In the genomic region with DNA sequence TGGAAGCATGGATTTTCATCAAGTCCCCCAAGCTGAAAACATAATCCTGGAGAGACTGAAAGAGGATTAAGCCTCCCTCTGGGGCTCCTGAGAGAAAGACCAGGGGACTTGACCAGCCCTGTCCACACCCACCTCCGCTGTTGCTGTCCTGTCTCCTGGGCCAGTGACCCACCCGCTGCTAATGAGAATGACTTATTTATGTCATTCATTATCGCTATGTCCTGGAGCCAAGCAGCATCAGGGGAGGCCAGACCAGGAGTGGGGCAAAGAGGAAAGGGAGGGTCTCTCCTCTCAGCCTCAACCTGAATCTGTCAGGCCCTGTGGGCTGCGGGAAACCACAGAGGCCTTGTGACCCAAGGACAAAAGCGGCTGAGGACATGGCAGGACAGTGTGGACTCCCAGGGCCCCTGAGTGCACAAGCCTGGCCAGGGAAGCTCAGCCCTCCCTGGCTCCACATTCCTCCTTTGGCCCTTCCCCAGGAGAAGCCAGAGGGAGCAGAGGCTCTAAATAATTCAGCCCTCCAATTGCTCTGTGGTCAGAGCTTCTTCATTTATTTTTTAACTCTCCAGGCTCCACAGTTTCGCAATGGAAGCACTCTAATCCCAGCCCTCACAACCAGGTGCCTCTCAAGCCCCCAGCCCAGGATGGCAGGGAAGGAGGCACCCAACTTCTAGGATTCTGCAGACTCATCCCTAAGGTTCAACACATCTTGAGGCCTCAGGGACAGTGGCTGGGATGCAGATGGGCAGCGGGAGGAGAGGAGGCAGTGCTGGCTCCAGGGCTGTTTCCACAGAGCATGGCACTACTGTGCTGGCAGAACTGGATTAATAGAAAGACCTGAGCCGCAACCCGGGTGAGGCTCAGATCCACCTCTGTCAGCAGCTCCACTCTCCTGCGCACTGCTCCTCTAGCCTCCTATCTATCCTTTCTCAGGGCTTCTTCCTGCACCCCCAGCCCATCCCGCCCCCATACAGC, we compare ENCODE assay signal across 9 cellular contexts.
DNase-seq lines count a peak whose midpoint lies in the region; ATAC-seq and TF ChIP-seq lines count a peak whose summit lies in the region.
"Had no signal": no experiment of that assay in that cellular context is flagged by ENCODE, and none has a peak within 500 bp of the region (broad histone marks: within the 10 kb centered on the region; RNA-seq: fewer than 3 reads in every experiment).

No MANE protein-coding gene starts in this region.

- TF ChIP-seq CTCF in RWPE2 (IDR thresholded peaks at IDR 0.05; ENCODE audit: poor library complexity, severe bottlenecking): no peak
- TF ChIP-seq CTCF in fibroblast of pulmonary artery (IDR thresholded peaks at IDR 0.05; ENCODE audit: low read length, missing control alignments): no peak
- TF ChIP-seq CTCF in neutrophil (IDR thresholded peaks at IDR 0.05): no peak

- DNase-seq in RWPE2 (ENCODE audit: low spot score) (no peak), fibroblast of pulmonary artery (ENCODE audit: low read depth) (peak; percentile 58), retina (no peak), Kasumi-1 (lab: John Stamatoyannopoulos, UW) (no peak)
- DNase-seq: effector CD4-positive, alpha-beta T cell had no signal

- ATAC-seq in RWPE2 (ENCODE audit: low read depth) (peak; percentile 30; the same call in 1 of the 3 replicates), GM21529 (IDR thresholded peaks at IDR 0.05; ENCODE audit: unreplicated experiment) (no peak), HG03439 (IDR thresholded peaks at IDR 0.05; ENCODE audit: unreplicated experiment) (no peak)

- H3K27ac ChIP-seq in BLaER1 (peak overlapping the region; percentile 57), RWPE2 (ENCODE audit: poor library complexity, severe bottlenecking) (peak overlapping the region; percentile 89), neutrophil (peak overlapping the region; percentile 41)

- H3K9me3 ChIP-seq in BLaER1 (no peaks in the 10 kb centered on the region), RWPE2 (ENCODE audit: severe bottlenecking) (no peaks in the 10 kb centered on the region), neutrophil (no peaks in the 10 kb centered on the region)

- no peak overlapping the region for H3K4me3 ChIP-seq in BLaER1
- H3K4me3 ChIP-seq in RWPE2 (ENCODE audit: severe bottlenecking): no peak overlapping the region
- H3K4me3 ChIP-seq in fibroblast of pulmonary artery (replicated peaks; ENCODE audit: low read depth, low read length): no peak overlapping the region
- no peak overlapping the region for H3K4me3 ChIP-seq in neutrophil (ENCODE audit: low read depth in 1 of 2, low read length in 1 of 2)

- H3K27me3 ChIP-seq in BLaER1 (no peaks in the 10 kb centered on the region), RWPE2 (ENCODE audit: insufficient read depth, poor library complexity, severe bottlenecking) (no peaks in the 10 kb centered on the region), neutrophil (no peaks in the 10 kb centered on the region)

- H3K36me3 ChIP-seq in BLaER1 (no peaks in the 10 kb centered on the region), RWPE2 (ENCODE audit: low read depth) (no peaks in the 10 kb centered on the region), neutrophil (no peaks in the 10 kb centered on the region)

- peak overlapping the region; percentile 90 for H3K4me2 ChIP-seq in BLaER1

- H3K4me1 ChIP-seq in BLaER1 (peaks cover 80% of the 10 kb centered on the region), RWPE2 (ENCODE audit: insufficient read depth, poor library complexity, severe bottlenecking) (peaks cover 24% of the 10 kb centered on the region), neutrophil (ENCODE audit: control insufficient read depth in 1 of 2, insufficient read depth in 1 of 2, low read depth in 1 of 2, low read length in 1 of 2) (peaks cover 36 to 44% of the 10 kb centered on the region in 2 experiments)

- H3K9ac ChIP-seq in BLaER1: peak overlapping the region; percentile 64

- H4K20me1 ChIP-seq in BLaER1: no peaks in the 10 kb centered on the region
